In the genomic region with DNA sequence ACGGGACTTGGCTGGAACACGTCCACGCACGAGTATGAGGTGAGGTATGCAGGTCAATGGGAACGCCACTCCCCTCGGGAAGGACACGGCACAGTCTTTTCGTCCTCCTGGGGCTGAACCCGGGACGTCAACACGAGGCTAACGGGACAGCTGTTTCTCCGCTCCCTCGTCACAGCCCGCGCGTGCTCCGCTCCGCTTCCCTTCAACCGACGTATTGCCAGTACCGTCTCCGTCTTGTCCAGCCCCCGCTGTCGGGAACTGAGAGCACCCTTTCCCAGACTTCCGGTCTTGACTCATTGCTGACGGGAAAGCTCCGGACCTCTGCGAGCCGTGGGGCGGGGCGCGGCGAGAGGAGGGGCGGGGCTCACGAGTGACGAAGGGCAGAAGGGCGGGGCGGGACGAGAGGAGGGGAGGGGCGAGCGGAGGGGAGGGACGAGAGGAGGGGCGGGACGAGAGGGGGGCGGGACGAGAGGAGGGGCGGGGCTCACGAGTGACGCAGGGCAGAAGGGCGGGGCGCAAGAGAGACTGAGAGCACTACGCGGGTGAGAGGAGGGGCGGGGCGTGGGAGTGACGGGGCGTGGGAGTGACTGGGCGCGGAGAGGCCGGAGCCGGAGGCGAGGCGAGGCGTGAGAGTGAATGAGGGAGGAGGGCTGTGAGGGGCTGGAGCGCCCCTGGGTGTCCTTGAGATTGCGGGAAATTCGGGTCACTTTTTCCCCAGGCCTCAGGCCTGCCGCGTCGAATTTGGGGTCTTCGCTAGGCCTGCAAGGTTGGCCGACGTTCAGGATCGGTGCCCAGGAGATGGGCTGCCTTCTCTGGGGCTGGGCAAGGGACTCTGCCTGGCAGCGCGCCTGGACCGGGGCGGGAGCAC, we compare ENCODE assay signal across 1 cellular context.
TF ChIP-seq lines count a peak whose summit lies in the region.

No MANE protein-coding gene starts in this region.

TF ChIP-seq in K562, 482 proteins besides CTCF, POLR2A, EP300 and RAD21 (continued from another document and continues in another):
- TF ChIP-seq, protein P1, sequence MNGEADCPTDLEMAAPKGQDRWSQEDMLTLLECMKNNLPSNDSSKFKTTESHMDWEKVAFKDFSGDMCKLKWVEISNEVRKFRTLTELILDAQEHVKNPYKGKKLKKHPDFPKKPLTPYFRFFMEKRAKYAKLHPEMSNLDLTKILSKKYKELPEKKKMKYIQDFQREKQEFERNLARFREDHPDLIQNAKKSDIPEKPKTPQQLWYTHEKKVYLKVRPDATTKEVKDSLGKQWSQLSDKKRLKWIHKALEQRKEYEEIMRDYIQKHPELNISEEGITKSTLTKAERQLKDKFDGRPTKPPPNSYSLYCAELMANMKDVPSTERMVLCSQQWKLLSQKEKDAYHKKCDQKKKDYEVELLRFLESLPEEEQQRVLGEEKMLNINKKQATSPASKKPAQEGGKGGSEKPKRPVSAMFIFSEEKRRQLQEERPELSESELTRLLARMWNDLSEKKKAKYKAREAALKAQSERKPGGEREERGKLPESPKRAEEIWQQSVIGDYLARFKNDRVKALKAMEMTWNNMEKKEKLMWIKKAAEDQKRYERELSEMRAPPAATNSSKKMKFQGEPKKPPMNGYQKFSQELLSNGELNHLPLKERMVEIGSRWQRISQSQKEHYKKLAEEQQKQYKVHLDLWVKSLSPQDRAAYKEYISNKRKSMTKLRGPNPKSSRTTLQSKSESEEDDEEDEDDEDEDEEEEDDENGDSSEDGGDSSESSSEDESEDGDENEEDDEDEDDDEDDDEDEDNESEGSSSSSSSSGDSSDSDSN (IDR thresholded peaks at IDR 0.05; ENCODE audit: borderline replicate concordance in 1 of 2, low read depth in 2 of 2, low read length in 2 of 2) = 0 out of 4 replicates have a peak, but pooled peaks of 1 of the 2 experiments have one; percentile 41
- TF ChIP-seq SRSF7 (optimal IDR thresholded peaks at IDR 0.05; ENCODE audit: low read depth, low read length) = no peak
- no peak for TF ChIP-seq KAT7 (CRISPR knock-in tag; IDR thresholded peaks at IDR 0.05; ENCODE audit: borderline replicate concordance)
- peak in 1 of 2 experiments; percentile 82; a peak in 2 of 4 replicates for TF ChIP-seq SRF (CRISPR knock-in tag; IDR thresholded peaks at IDR 0.05)
- TF ChIP-seq MAFK (IDR thresholded peaks at IDR 0.05; ENCODE audit: low read length) = peak; percentile 34; the same call in 1 of the 2 replicates
- TF ChIP-seq MYNN (IDR thresholded peaks at IDR 0.05) = peak; percentile 12; the same call in 1 of the 2 replicates
- TF ChIP-seq MYNN (CRISPR knock-in tag; IDR thresholded peaks at IDR 0.05) = no peak
- no peak for TF ChIP-seq MED1 (CRISPR knock-in tag; IDR thresholded peaks at IDR 0.05; ENCODE audit: borderline replicate concordance)
- TF ChIP-seq, protein P2, sequence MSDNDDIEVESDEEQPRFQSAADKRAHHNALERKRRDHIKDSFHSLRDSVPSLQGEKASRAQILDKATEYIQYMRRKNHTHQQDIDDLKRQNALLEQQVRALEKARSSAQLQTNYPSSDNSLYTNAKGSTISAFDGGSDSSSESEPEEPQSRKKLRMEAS (CRISPR knock-in tag; IDR thresholded peaks at IDR 0.05) = peak; percentile 93
- TF ChIP-seq, protein P3, sequence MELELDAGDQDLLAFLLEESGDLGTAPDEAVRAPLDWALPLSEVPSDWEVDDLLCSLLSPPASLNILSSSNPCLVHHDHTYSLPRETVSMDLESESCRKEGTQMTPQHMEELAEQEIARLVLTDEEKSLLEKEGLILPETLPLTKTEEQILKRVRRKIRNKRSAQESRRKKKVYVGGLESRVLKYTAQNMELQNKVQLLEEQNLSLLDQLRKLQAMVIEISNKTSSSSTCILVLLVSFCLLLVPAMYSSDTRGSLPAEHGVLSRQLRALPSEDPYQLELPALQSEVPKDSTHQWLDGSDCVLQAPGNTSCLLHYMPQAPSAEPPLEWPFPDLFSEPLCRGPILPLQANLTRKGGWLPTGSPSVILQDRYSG (tag; conservative IDR thresholded peaks at IDR 0.05; ENCODE audit: low read depth) = peak; percentile 71; the same call in 1 of the 2 replicates
- TF ChIP-seq, protein P4, sequence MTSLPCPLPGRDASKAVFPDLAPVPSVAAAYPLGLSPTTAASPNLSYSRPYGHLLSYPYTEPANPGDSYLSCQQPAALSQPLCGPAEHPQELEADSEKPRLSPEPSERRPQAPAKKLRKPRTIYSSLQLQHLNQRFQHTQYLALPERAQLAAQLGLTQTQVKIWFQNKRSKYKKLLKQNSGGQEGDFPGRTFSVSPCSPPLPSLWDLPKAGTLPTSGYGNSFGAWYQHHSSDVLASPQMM (CRISPR knock-in tag; IDR thresholded peaks at IDR 0.05) = no peak
- TF ChIP-seq CBFA2T3 (IDR thresholded peaks at IDR 0.05) = no peak
- no peak; the same call in 1 of the 2 replicates for TF ChIP-seq SMC3 (conservative IDR thresholded peaks at IDR 0.05; ENCODE audit: insufficient read depth, low read depth, low read length)
- peak; percentile 80 for TF ChIP-seq NCOA1 (IDR thresholded peaks at IDR 0.05; ENCODE audit: low read depth)
- TF ChIP-seq TBP (optimal IDR thresholded peaks at IDR 0.05; ENCODE audit: low read depth, low read length) = peak; percentile 84
- TF ChIP-seq, protein P5, sequence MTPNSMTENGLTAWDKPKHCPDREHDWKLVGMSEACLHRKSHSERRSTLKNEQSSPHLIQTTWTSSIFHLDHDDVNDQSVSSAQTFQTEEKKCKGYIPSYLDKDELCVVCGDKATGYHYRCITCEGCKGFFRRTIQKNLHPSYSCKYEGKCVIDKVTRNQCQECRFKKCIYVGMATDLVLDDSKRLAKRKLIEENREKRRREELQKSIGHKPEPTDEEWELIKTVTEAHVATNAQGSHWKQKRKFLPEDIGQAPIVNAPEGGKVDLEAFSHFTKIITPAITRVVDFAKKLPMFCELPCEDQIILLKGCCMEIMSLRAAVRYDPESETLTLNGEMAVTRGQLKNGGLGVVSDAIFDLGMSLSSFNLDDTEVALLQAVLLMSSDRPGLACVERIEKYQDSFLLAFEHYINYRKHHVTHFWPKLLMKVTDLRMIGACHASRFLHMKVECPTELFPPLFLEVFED (CRISPR knock-in tag; conservative IDR thresholded peaks at IDR 0.05) = 0 out of 2 replicates have a peak, but pooled peaks have one; percentile 46
- TF ChIP-seq CC2D1A (IDR thresholded peaks at IDR 0.05) = no peak
- TF ChIP-seq, protein P6, sequence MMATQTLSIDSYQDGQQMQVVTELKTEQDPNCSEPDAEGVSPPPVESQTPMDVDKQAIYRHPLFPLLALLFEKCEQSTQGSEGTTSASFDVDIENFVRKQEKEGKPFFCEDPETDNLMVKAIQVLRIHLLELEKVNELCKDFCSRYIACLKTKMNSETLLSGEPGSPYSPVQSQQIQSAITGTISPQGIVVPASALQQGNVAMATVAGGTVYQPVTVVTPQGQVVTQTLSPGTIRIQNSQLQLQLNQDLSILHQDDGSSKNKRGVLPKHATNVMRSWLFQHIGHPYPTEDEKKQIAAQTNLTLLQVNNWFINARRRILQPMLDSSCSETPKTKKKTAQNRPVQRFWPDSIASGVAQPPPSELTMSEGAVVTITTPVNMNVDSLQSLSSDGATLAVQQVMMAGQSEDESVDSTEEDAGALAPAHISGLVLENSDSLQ (IDR thresholded peaks at IDR 0.05) = peak; percentile 93
- no peak; the same call in 1 of the 2 replicates for TF ChIP-seq HCFC1 (IDR thresholded peaks at IDR 0.05; ENCODE audit: low read depth, low read length)
- peak; percentile 53 for TF ChIP-seq PHF20 (IDR thresholded peaks at IDR 0.05; ENCODE audit: partially characterized antibody)
- 0 out of 2 replicates have a peak, but pooled peaks have one; percentile 74 for TF ChIP-seq ERF (CRISPR knock-in tag; IDR thresholded peaks at IDR 0.05)
- TF ChIP-seq, protein P7, sequence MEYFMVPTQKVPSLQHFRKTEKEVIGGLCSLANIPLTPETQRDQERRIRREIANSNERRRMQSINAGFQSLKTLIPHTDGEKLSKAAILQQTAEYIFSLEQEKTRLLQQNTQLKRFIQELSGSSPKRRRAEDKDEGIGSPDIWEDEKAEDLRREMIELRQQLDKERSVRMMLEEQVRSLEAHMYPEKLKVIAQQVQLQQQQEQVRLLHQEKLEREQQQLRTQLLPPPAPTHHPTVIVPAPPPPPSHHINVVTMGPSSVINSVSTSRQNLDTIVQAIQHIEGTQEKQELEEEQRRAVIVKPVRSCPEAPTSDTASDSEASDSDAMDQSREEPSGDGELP (CRISPR knock-in tag; IDR thresholded peaks at IDR 0.05; ENCODE audit: borderline replicate concordance) = peak; percentile 99
- peak; percentile 99 for TF ChIP-seq EGR1 (conservative IDR thresholded peaks at IDR 0.05)
- no peak for TF ChIP-seq MAFF (IDR thresholded peaks at IDR 0.05; ENCODE audit: low read length)
- TF ChIP-seq, protein P8, sequence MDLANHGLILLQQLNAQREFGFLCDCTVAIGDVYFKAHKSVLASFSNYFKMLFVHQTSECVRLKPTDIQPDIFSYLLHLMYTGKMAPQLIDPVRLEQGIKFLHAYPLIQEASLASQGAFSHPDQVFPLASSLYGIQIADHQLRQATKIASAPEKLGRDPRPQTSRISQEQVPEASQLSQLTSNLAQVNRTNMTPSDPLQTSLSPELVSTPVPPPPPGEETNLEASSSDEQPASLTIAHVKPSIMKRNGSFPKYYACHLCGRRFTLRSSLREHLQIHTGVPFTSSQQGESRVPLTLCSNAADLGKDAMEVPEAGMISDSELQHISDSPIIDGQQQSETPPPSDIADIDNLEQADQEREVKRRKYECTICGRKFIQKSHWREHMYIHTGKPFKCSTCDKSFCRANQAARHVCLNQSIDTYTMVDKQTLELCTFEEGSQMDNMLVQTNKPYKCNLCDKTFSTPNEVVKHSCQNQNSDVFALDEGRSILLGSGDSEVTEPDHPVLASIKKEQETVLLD (IDR thresholded peaks at IDR 0.05) = peak; percentile 69; the same call in 1 of the 2 replicates
- peak in 1 of 2 experiments; percentile 71; a peak in 2 of 4 replicates for TF ChIP-seq HDAC1 (IDR thresholded peaks at IDR 0.05)
- peak; percentile 90 for TF ChIP-seq EP400 (IDR thresholded peaks at IDR 0.05)
- TF ChIP-seq NFIC (IDR thresholded peaks at IDR 0.05) = peak; percentile 76
- no peak for TF ChIP-seq ESRRB (CRISPR knock-in tag; IDR thresholded peaks at IDR 0.05; ENCODE audit: borderline replicate concordance)
- no peak for TF ChIP-seq HIVEP1 (CRISPR knock-in tag; IDR thresholded peaks at IDR 0.05)
- TF ChIP-seq POU5F1 (IDR thresholded peaks at IDR 0.05; ENCODE audit: borderline replicate concordance, low read depth, low read length, partially characterized antibody) = no peak
- TF ChIP-seq ZNF431 (CRISPR knock-in tag; IDR thresholded peaks at IDR 0.05) = no peak
- TF ChIP-seq, protein P9, sequence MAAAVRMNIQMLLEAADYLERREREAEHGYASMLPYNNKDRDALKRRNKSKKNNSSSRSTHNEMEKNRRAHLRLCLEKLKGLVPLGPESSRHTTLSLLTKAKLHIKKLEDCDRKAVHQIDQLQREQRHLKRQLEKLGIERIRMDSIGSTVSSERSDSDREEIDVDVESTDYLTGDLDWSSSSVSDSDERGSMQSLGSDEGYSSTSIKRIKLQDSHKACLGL (CRISPR knock-in tag; IDR thresholded peaks at IDR 0.05; ENCODE audit: borderline replicate concordance, poor library complexity, severe bottlenecking) = no peak
- 0 out of 2 replicates have a peak, but pooled peaks have one; percentile 12 for TF ChIP-seq ZNF165 (CRISPR knock-in tag; IDR thresholded peaks at IDR 0.05; ENCODE audit: borderline replicate concordance)
- no peak for TF ChIP-seq RBM34 (IDR thresholded peaks at IDR 0.05; ENCODE audit: borderline replicate concordance, insufficient read depth, low read length)
- TF ChIP-seq ZNF586 (CRISPR knock-in tag; conservative IDR thresholded peaks at IDR 0.05) = no peak
- TF ChIP-seq SP1 (CRISPR knock-in tag; IDR thresholded peaks at IDR 0.05) = peak; percentile 86
- TF ChIP-seq GABPB2 (CRISPR knock-in tag; conservative IDR thresholded peaks at IDR 0.05) = no peak
- no peak for TF ChIP-seq ZNF696 (CRISPR knock-in tag; conservative IDR thresholded peaks at IDR 0.05)
- TF ChIP-seq, protein P10, sequence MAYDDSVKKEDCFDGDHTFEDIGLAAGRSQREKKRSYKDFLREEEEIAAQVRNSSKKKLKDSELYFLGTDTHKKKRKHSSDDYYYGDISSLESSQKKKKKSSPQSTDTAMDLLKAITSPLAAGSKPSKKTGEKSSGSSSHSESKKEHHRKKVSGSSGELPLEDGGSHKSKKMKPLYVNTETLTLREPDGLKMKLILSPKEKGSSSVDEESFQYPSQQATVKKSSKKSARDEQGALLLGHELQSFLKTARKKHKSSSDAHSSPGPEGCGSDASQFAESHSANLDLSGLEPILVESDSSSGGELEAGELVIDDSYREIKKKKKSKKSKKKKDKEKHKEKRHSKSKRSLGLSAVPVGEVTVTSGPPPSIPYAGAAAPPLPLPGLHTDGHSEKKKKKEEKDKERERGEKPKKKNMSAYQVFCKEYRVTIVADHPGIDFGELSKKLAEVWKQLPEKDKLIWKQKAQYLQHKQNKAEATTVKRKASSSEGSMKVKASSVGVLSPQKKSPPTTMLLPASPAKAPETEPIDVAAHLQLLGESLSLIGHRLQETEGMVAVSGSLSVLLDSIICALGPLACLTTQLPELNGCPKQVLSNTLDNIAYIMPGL (CRISPR knock-in tag; IDR thresholded peaks at IDR 0.05) = 0 out of 2 replicates have a peak, but pooled peaks have one; percentile 15
- peak; percentile 76 for TF ChIP-seq E2F3 (CRISPR knock-in tag; IDR thresholded peaks at IDR 0.05)
- no peak for TF ChIP-seq EWSR1 (IDR thresholded peaks at IDR 0.05; ENCODE audit: borderline replicate concordance, low read depth, partially characterized antibody)
- TF ChIP-seq, protein P11, sequence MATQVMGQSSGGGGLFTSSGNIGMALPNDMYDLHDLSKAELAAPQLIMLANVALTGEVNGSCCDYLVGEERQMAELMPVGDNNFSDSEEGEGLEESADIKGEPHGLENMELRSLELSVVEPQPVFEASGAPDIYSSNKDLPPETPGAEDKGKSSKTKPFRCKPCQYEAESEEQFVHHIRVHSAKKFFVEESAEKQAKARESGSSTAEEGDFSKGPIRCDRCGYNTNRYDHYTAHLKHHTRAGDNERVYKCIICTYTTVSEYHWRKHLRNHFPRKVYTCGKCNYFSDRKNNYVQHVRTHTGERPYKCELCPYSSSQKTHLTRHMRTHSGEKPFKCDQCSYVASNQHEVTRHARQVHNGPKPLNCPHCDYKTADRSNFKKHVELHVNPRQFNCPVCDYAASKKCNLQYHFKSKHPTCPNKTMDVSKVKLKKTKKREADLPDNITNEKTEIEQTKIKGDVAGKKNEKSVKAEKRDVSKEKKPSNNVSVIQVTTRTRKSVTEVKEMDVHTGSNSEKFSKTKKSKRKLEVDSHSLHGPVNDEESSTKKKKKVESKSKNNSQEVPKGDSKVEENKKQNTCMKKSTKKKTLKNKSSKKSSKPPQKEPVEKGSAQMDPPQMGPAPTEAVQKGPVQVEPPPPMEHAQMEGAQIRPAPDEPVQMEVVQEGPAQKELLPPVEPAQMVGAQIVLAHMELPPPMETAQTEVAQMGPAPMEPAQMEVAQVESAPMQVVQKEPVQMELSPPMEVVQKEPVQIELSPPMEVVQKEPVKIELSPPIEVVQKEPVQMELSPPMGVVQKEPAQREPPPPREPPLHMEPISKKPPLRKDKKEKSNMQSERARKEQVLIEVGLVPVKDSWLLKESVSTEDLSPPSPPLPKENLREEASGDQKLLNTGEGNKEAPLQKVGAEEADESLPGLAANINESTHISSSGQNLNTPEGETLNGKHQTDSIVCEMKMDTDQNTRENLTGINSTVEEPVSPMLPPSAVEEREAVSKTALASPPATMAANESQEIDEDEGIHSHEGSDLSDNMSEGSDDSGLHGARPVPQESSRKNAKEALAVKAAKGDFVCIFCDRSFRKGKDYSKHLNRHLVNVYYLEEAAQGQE (CRISPR knock-in tag; IDR thresholded peaks at IDR 0.05; ENCODE audit: low read depth) = no peak
- no peak for TF ChIP-seq MCM3 (IDR thresholded peaks at IDR 0.05)
- TF ChIP-seq SRSF1 (IDR thresholded peaks at IDR 0.05; ENCODE audit: low read depth, low read length) = no peak
